Comparison of ENCODE assay signal across 18 cellular contexts in the genomic region with DNA sequence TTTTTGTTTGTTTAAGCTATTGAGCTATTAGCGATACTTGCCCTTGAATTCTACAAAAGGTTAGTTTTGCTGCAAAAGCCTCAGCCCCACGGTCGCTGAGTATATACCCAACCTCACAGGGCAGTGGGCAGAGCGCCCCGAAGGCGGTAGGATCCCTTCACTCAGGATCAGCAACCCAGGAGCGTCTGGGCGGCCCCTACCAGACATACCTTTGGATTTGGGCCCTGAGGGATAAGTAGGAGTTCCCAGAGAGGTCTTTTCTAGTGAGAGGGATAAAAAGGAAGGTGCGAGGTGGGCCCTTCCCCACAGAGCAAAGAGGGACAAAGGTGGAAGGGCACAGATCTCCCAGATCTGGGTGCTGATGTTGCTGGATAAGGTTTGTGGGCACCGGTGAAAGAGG. TPM values are rescaled to one million over a fixed set of nuclear protein-coding genes. Genes with fewer than 3 reads are reported as not detected.
DNase-seq lines count a peak whose midpoint lies in the region; ATAC-seq and TF ChIP-seq lines count a peak whose summit lies in the region.
"Had no signal": no experiment of that assay in that cellular context is flagged by ENCODE, and none has a peak within 500 bp of the region (broad histone marks: within the 10 kb centered on the region; RNA-seq: fewer than 3 reads in every experiment).

No MANE protein-coding gene starts in this region.

- CTCF ChIA-PET in IMR-90 (lab: Yijun Ruan, JAX): no interaction called here

- H3K27ac ChIP-seq in IMR-90 (ENCODE audit: insufficient read depth, low read length): no peak overlapping the region
- no peak overlapping the region for H3K27ac ChIP-seq in trophoblast cell (ENCODE audit: low read depth, low read length)
- H3K27ac ChIP-seq in ovary: no peak overlapping the region
- H3K27ac ChIP-seq: SJCRH30 had no signal

- no peak for TF ChIP-seq CTCF in IMR-90 (conservative IDR thresholded peaks at IDR 0.05; ENCODE audit: low read depth, low read length)
- TF ChIP-seq CTCF in ovary (IDR thresholded peaks at IDR 0.05): no peak

- H2BK12ac ChIP-seq in trophoblast cell (ENCODE audit: low read length): no peak overlapping the region

- H3K23ac ChIP-seq in IMR-90 (ENCODE audit: low read depth, low read length): no peak overlapping the region
- no peak overlapping the region for H3K23ac ChIP-seq in trophoblast cell (ENCODE audit: low read length)

- no peak for TF ChIP-seq RAD21 in IMR-90 (IDR thresholded peaks at IDR 0.05; ENCODE audit: low read length)

- 100% methylated on average over 2 of the region's 10 CpGs; no CpG with 5 or more reads in 1 of the 2 experiments for WGBS in IMR-90 (ENCODE audit: extremely low coverage in 2 of 2, insufficient read length in 1 of 2), 2 experiments
- WGBS in trophoblast cell (ENCODE audit: extremely low coverage, insufficient coverage, insufficient read length): no CpG with 5 or more reads among the region's 10 CpGs
- 87 to 94% (median 94%) methylated on average over 10 of the region's 10 CpGs for WGBS in ovary, 3 donors

- H2AK5ac ChIP-seq in IMR-90 (ENCODE audit: low read depth, low read length): 0 out of 2 replicates have a peak overlapping the region, but pooled peaks have one; percentile 45
- no peak overlapping the region for H2AK5ac ChIP-seq in trophoblast cell (ENCODE audit: low read length)

- H4K20me1 ChIP-seq in IMR-90 (ENCODE audit: insufficient read depth, low read length): no peaks in the 10 kb centered on the region; the same call in 1 of the 2 replicates

- H2BK120ac ChIP-seq in IMR-90 (ENCODE audit: low read depth, low read length) (no peak overlapping the region), trophoblast cell (ENCODE audit: insufficient read depth, low read length, poor library complexity) (no peak overlapping the region)

- peaks cover 6% of the 10 kb centered on the region; the same call in 1 of the 2 replicates for H3K9me1 ChIP-seq in IMR-90 (ENCODE audit: insufficient read depth, low read length)

- no peak overlapping the region for H4K12ac ChIP-seq in trophoblast cell (ENCODE audit: low read depth, low read length)

- H3K56ac ChIP-seq in IMR-90 (ENCODE audit: extremely low read depth, insufficient read depth, low read length): no peak overlapping the region

- H2AK9ac ChIP-seq in IMR-90 (replicated peaks; ENCODE audit: low read depth, low read length, poor library complexity): peak overlapping the region; percentile 31

- H3K36me3 ChIP-seq in IMR-90 (ENCODE audit: control insufficient read depth, insufficient read depth, low read length): no peaks in the 10 kb centered on the region; the same call in 1 of the 2 replicates
- peaks cover 0 to under 1% of the 10 kb centered on the region in 2 experiments for H3K36me3 ChIP-seq in trophoblast cell (ENCODE audit: control insufficient read depth in 1 of 2, insufficient read depth in 2 of 2, low read length in 2 of 2)
- no peaks in the 10 kb centered on the region for H3K36me3 ChIP-seq in ovary
- H3K36me3 ChIP-seq: BE2C, SJCRH30 had no signal

- H3K79me1 ChIP-seq in IMR-90 (ENCODE audit: low read depth in 1 of 2, low read length in 2 of 2) (peaks cover 17 to 73% of the 10 kb centered on the region in 2 experiments; a peak in 3 of 4 replicates), trophoblast cell (ENCODE audit: low read length) (peaks cover 3% of the 10 kb centered on the region)

- H3K79me2 ChIP-seq in trophoblast cell (ENCODE audit: control insufficient read depth, insufficient read depth, low read length, poor library complexity): no peaks in the 10 kb centered on the region

- H2BK20ac ChIP-seq in IMR-90 (ENCODE audit: low read depth, low read length): no peak overlapping the region

- H3K9ac ChIP-seq in IMR-90 (ENCODE audit: low read depth, low read length): no peak overlapping the region
- H3K9ac ChIP-seq in trophoblast cell (ENCODE audit: low read length): no peak overlapping the region

- H2AFZ ChIP-seq in IMR-90 (replicated peaks; ENCODE audit: low read length, poor library complexity): no peak overlapping the region
- no peak overlapping the region for H2AFZ ChIP-seq in trophoblast cell (ENCODE audit: insufficient read depth, low read length, poor library complexity)

- H3K4me3 ChIP-seq in IMR-90 (ENCODE audit: insufficient read depth, low read depth, low read length) (no peak overlapping the region), trophoblast cell (ENCODE audit: low read depth, low read length) (no peak overlapping the region), ovary (no peak overlapping the region)
- H3K4me3 ChIP-seq: SJCRH30 had no signal

- H3K4me2 ChIP-seq in IMR-90 (ENCODE audit: low read depth, low read length): no peak overlapping the region
- no peak overlapping the region for H3K4me2 ChIP-seq in trophoblast cell (ENCODE audit: low read length)

- intact Hi-C loops in IMR-90 (cut with micrococcal nuclease): no loop called here
- intact Hi-C loops in ovary (cut with DNase I): no loop called here

- in situ Hi-C loops in IMR-90 (cut with MboI; ENCODE audit: low sequenced_read_pairs): no loop called here

- dilution Hi-C loops in IMR-90 (cut with HindIII; ENCODE audit: low sequenced_read_pairs, unreplicated experiment): no loop called here

- no peak overlapping the region for H2BK5ac ChIP-seq in IMR-90 (ENCODE audit: low read depth, low read length, poor library complexity, severe bottlenecking)
- no peak overlapping the region for H2BK5ac ChIP-seq in trophoblast cell (ENCODE audit: low read depth, low read length, poor library complexity)

- BruUV-seq in IMR-90 (replicated peaks; lab: Mats Ljungman, UMichigan): no TSS peak

- H3K14ac ChIP-seq in IMR-90 (replicated peaks; ENCODE audit: low read depth, low read length) (no peak overlapping the region), trophoblast cell (ENCODE audit: low read length) (no peak overlapping the region)

- no peak overlapping the region; the same call in 2 of the 3 replicates for H2BK15ac ChIP-seq in IMR-90 (ENCODE audit: low read depth, low read length)

- TF ChIP-seq POLR2A in IMR-90 (IDR thresholded peaks at IDR 0.05; ENCODE audit: low read depth, low read length): no peak
- no peak for TF ChIP-seq POLR2A in ovary (IDR thresholded peaks at IDR 0.05)

- H3K18ac ChIP-seq in IMR-90 (ENCODE audit: low read depth, low read length) (no peak overlapping the region), trophoblast cell (ENCODE audit: low read length) (peak overlapping the region; percentile 47)

- POLR2A ChIA-PET in IMR-90 (lab: Charles Lee; ENCODE audit: unreplicated experiment): no interaction called here

- H3K4ac ChIP-seq in IMR-90 (ENCODE audit: low read depth, low read length): no peak overlapping the region
- no peak overlapping the region for H3K4ac ChIP-seq in trophoblast cell (ENCODE audit: low read depth, low read length)

- H4K91ac ChIP-seq in IMR-90 (ENCODE audit: insufficient read depth, low read depth, low read length) (no peak overlapping the region), trophoblast cell (ENCODE audit: low read depth, low read length) (no peak overlapping the region)

- H3K9me3 ChIP-seq in IMR-90 (ENCODE audit: control insufficient read depth, insufficient read depth, low read length) (no peaks in the 10 kb centered on the region), trophoblast cell (ENCODE audit: insufficient read depth, low read depth, low read length) (no peaks in the 10 kb centered on the region), ovary (no peaks in the 10 kb centered on the region)
- H3K9me3 ChIP-seq: BE2C, SJCRH30 had no signal

- H4K5ac ChIP-seq in IMR-90 (ENCODE audit: low read depth, low read length): no peak overlapping the region

- no peak for ATAC-seq in IMR-90 (ENCODE audit: low read depth)
- no peak for ATAC-seq in GM18907 (IDR thresholded peaks at IDR 0.05; ENCODE audit: unreplicated experiment)
- ATAC-seq: Panc1 had no signal

- DNase-seq in ELF-1 (ENCODE audit: low read depth, low spot score): peak; percentile 78
- DNase-seq in IMR-90: no peak
- DNase-seq in islet precursor cell: peak; percentile 70
- DNase-seq in trophoblast cell: peak in 1 of 2 donors; percentile 34
- no peak for DNase-seq in ovary
- no peak for DNase-seq in NCI-H2196 (lab: John Stamatoyannopoulos, UW; ENCODE audit: unreplicated experiment)
- DNase-seq in EL: no peak
- DNase-seq: BE2C; CD4-positive, CD25-positive, alpha-beta regulatory T cell; COR-L47; GF-D8; KBM-7; NCI-H1105 treated with DMSO at 0.1 percent for 48 hours; NCI-H1694; NCI-H2081 treated with DMSO at 0.1 percent for 48 hours; SJCRH30 had no signal

- H3K27me3 ChIP-seq in IMR-90 (ENCODE audit: control insufficient read depth, insufficient read depth, low read length) (no peaks in the 10 kb centered on the region), trophoblast cell (ENCODE audit: insufficient read depth, low read length) (no peaks in the 10 kb centered on the region), ovary (no peaks in the 10 kb centered on the region)
- H3K27me3 ChIP-seq: SJCRH30 had no signal

- TF ChIP-seq EP300 in ovary (IDR thresholded peaks at IDR 0.05): no peak

- H4K8ac ChIP-seq in IMR-90 (ENCODE audit: low read depth in 2 of 2, low read length in 2 of 2): no peak overlapping the region
- H4K8ac ChIP-seq in trophoblast cell (ENCODE audit: low read depth, low read length): no peak overlapping the region

- no peaks in the 10 kb centered on the region for H3K4me1 ChIP-seq in IMR-90 (ENCODE audit: control insufficient read depth, insufficient read depth, low read length)
- peaks cover 11 to 14% of the 10 kb centered on the region in 2 experiments for H3K4me1 ChIP-seq in trophoblast cell (ENCODE audit: control insufficient read depth in 1 of 2, insufficient read depth in 2 of 2, low read length in 2 of 2)
- peaks cover 1% of the 10 kb centered on the region for H3K4me1 ChIP-seq in ovary (ENCODE audit: insufficient read depth)
- H3K4me1 ChIP-seq: BE2C, SJCRH30 had no signal

TF ChIP-seq in IMR-90, 13 proteins besides CTCF, POLR2A, EP300 and RAD21 (continues in another document):
- TF ChIP-seq BHLHE40 (IDR thresholded peaks at IDR 0.05; ENCODE audit: low read depth, low read length) (no peak), MAZ (IDR thresholded peaks at IDR 0.05; ENCODE audit: borderline replicate concordance, low read depth, low read length) (no peak), CEBPB (IDR thresholded peaks at IDR 0.05; ENCODE audit: low read depth, low read length) (no peak), MAFK (IDR thresholded peaks at IDR 0.05; ENCODE audit: low read depth, low read length) (no peak), SMC3 (IDR thresholded peaks at IDR 0.05; ENCODE audit: low read depth, low read length) (no peak)

RNA-seq across cellular contexts. Expression of gene SASH1, which starts 6.1 kb away (rescaled TPM):
- 16.5 and 20.3 TPM in 2 replicates for total RNA-seq in IMR-90 (2012; rRNA removed)
- polyA plus RNA-seq in IMR-90 (2012; rRNA removed): 11.6 and 11.7 TPM in 2 replicates
- polyA plus RNA-seq in IMR-90 (2012; cell fraction: cytosol; rRNA removed): 6.7 and 8.2 TPM in 2 replicates
- polyA plus RNA-seq in IMR-90 (2012; cell fraction: nucleus; rRNA removed; ENCODE audit: low replicate concordance): 13.3 and 28.8 TPM in 2 replicates
- polyA plus RNA-seq in trophoblast cell (2013): 10.6 and 10.9 TPM in 2 replicates
- 10 to 100 TPM in 6 of 7 donors, 1 to 10 TPM in 1; 8.9 to 35.2 (median 18.2) TPM for total RNA-seq in ovary
- polyA plus RNA-seq in ovary: 10 to 100 TPM in 1 of 2 donors, 1 to 10 TPM in 1; 8.6 to 18.3 TPM
- total RNA-seq: CD4-positive, CD25-positive, alpha-beta regulatory T cell had no signal

Comparison
In these comparisons a context has a peak if more than half of its experiments do, and no peak if none do; other contexts are left out.
1. DNase-seq: peak in ELF-1 (single experiment) and islet precursor cell (single experiment); none in IMR-90 (single experiment), ovary (0 of 5), NCI-H2196 (single experiment) and EL (single experiment).